In the genomic region with DNA sequence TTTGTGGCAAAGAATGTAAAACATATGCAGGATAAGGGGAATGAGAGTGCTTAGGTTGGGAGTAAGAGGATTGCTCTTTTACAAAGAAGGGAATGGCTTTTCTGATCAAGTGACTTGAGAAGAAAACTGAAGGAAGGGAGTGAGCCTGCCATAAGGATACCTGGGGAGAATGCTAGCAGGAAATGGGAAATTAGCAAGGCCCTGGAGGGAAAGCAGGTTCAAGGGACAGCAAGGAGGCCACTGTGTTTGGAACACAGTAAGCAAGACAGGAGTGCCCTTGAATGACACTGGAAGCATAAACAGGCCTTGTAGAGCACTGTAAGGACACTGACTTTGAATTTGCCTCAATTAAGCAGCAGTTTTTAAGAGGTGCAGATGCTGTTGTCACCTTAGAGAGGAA, we compare ENCODE assay signal across 34 cellular contexts.
"Had no signal": no experiment of that assay in that cellular context is flagged by ENCODE, and none has a peak within 500 bp of the region (broad histone marks: within the 10 kb centered on the region; RNA-seq: fewer than 3 reads in every experiment).

No MANE protein-coding gene starts in this region.

- H3K4me3 ChIP-seq: PC-9, SK-N-MC had no signal

- ATAC-seq: activated CD8-positive, alpha-beta T cell treated with anti-CD3 and anti-CD28 coated beads for 36 hours; activated T-cell treated with anti-CD3 and anti-CD28 coated beads, Interleukin-2, amount 50 U/mL, for 72 hours; activated T-helper 17 cell treated with anti-CD3 and anti-CD28 coated beads, Interleukin-2, amount 50 U/mL, for 72 hours; Right ventricle myocardium inferior had no signal

- DNase-seq: activated CD4-positive, alpha-beta T cell treated with anti-CD3 and anti-CD28 coated beads, Interleukin-2, amount 10 ng/mL, durations not matched to agents 24 days and 14 days; activated CD4-positive, alpha-beta T cell treated with anti-CD3 and anti-CD28 coated beads, Interleukin-2, amount 50 U/mL, for 4 hours; activated CD8-positive, alpha-beta T cell treated with anti-CD3 and anti-CD28 coated beads for 36 hours; activated effector memory CD4-positive, alpha-beta T cell treated with anti-CD3 and anti-CD28 coated beads, Interleukin-2, amount 50 U/mL, for 16 hours; activated naive CD4-positive, alpha-beta T cell; activated naive CD4-positive, alpha-beta T cell treated with anti-CD3 and anti-CD28 coated beads, Interleukin-2, amount 50 U/mL, for 16 hours; activated naive CD8-positive, alpha-beta T cell treated with anti-CD3 and anti-CD28 coated beads for 36 hours; activated T-cell treated with anti-CD3 and anti-CD28 coated beads, Interleukin-2, amount 50 U/mL, for 1 hour; activated T-cell treated with anti-CD3 and anti-CD28 coated beads, Interleukin-2, amount 50 U/mL, for 72 hours; amniotic stem cell; aorta; brain microvascular endothelial cell; central memory CD4-positive, alpha-beta T cell; MM.1S; MV-4-11; NCI-H1092; NCI-H1436 treated with DMSO at 0.1 percent for 48 hours; NCI-H1694 treated with DMSO at 0.1 percent for 48 hours; NCI-H2029; NCI-H2171 treated with DMSO at 0.1 percent for 48 hours; NCI-H2227 treated with DMSO at 0.1 percent for 48 hours; NCI-H446; NCI-H524; NCI-H69; NK-92 treated with Interleukin-12 subunit alpha and Interleukin-12 subunit beta, amount 100 ng/mL, for 24 hours; PC-9; SIG-M5; T1000; WERI-Rb-1 had no signal

- H3K9ac ChIP-seq: KMS-11 had no signal

- H3K27ac ChIP-seq: brain microvascular endothelial cell, KMS-11, PC-9, RWPE1, SK-N-MC, WERI-Rb-1 had no signal

- H3K27me3 ChIP-seq: brain microvascular endothelial cell had no signal

- H3K36me3 ChIP-seq: brain microvascular endothelial cell, WERI-Rb-1 had no signal
